In the genomic region with DNA sequence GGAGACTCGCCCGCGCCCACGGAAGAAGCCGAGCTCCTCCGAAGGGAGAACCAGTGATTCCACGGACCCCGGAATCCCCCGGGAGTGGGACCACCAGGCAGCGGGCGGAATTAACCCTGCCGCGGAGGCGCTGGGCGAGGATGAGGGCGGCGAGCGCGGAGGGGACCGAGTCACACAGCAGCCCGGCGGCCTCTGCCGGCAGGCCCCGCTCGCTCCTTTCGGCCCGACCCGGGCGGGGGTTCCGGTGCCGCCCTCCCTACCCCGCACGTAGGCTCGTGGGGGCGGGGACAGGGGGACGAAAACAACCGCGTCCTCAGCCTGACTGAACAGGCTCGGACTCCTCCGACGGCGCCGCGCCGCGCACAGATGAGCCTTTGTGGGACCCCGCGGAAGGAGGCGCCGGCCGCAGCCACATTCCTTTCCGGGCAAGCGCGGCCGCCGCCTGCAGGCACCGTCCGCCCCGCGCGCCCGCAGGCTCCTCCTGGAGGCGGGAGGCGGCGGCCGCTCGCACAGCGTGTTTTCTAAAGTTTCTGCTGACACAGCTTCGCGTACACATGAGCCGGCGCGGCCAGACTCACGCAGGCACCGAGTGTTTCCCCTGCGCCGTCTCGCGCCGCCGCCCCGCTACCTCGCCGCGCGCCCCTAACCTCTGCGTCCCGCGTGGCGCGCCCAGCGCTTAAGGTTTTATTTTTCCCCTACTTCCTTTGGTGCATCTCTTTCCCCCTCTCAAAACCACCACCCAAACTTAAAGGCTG, we compare ENCODE assay signal across 1 cellular context.
TF ChIP-seq lines count a peak whose summit lies in the region.

No MANE protein-coding gene starts in this region.

TF ChIP-seq in GM12878, 131 proteins besides CTCF, POLR2A, EP300 and RAD21 (continued from another document and continues in another):
- TF ChIP-seq ELK1 (IDR thresholded peaks at IDR 0.05; ENCODE audit: low read depth, low read length), result no peak; the same call in 1 of the 2 replicates
- peak; percentile 33 for TF ChIP-seq CREM (IDR thresholded peaks at IDR 0.05; ENCODE audit: low read depth)
- 0 out of 2 replicates have a peak, but pooled peaks have one; percentile 16 for TF ChIP-seq CBX5 (IDR thresholded peaks at IDR 0.05; ENCODE audit: low read depth)
- no peak for TF ChIP-seq FOXK2 (IDR thresholded peaks at IDR 0.05)
- TF ChIP-seq PKNOX1 (IDR thresholded peaks at IDR 0.05), result no peak
- TF ChIP-seq SIN3A (IDR thresholded peaks at IDR 0.05; ENCODE audit: low read depth, low read length), result peak; percentile 75
- TF ChIP-seq TAF1 (IDR thresholded peaks at IDR 0.05; ENCODE audit: borderline replicate concordance, low read depth, low read length), result peak; percentile 62; the same call in 1 of the 2 replicates
- no peak for TF ChIP-seq KAT2A (conservative IDR thresholded peaks at IDR 0.05; ENCODE audit: control insufficient read depth, low read depth, low read length)
- peak; percentile 74 for TF ChIP-seq ZNF687 (IDR thresholded peaks at IDR 0.05)
- TF ChIP-seq POLR2AphosphoS5 (IDR thresholded peaks at IDR 0.05; ENCODE audit: low read length), result peak; percentile 95
- TF ChIP-seq IKZF1 (conservative IDR thresholded peaks at IDR 0.05), result peak; percentile 86
- TF ChIP-seq KLF5 (IDR thresholded peaks at IDR 0.05; ENCODE audit: partially characterized antibody), result peak; percentile 18
- TF ChIP-seq MYB (IDR thresholded peaks at IDR 0.05; ENCODE audit: borderline replicate concordance, low read depth, low read length), result no peak
- no peak for TF ChIP-seq NR2C1 (IDR thresholded peaks at IDR 0.05)
- peak; percentile 3; the same call in 1 of the 2 replicates for TF ChIP-seq MLLT1 (IDR thresholded peaks at IDR 0.05)
- TF ChIP-seq, protein P1, sequence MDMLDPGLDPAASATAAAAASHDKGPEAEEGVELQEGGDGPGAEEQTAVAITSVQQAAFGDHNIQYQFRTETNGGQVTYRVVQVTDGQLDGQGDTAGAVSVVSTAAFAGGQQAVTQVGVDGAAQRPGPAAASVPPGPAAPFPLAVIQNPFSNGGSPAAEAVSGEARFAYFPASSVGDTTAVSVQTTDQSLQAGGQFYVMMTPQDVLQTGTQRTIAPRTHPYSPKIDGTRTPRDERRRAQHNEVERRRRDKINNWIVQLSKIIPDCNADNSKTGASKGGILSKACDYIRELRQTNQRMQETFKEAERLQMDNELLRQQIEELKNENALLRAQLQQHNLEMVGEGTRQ (IDR thresholded peaks at IDR 0.05; ENCODE audit: borderline replicate concordance, low read depth, low read length), result no peak
- TF ChIP-seq, protein P2, sequence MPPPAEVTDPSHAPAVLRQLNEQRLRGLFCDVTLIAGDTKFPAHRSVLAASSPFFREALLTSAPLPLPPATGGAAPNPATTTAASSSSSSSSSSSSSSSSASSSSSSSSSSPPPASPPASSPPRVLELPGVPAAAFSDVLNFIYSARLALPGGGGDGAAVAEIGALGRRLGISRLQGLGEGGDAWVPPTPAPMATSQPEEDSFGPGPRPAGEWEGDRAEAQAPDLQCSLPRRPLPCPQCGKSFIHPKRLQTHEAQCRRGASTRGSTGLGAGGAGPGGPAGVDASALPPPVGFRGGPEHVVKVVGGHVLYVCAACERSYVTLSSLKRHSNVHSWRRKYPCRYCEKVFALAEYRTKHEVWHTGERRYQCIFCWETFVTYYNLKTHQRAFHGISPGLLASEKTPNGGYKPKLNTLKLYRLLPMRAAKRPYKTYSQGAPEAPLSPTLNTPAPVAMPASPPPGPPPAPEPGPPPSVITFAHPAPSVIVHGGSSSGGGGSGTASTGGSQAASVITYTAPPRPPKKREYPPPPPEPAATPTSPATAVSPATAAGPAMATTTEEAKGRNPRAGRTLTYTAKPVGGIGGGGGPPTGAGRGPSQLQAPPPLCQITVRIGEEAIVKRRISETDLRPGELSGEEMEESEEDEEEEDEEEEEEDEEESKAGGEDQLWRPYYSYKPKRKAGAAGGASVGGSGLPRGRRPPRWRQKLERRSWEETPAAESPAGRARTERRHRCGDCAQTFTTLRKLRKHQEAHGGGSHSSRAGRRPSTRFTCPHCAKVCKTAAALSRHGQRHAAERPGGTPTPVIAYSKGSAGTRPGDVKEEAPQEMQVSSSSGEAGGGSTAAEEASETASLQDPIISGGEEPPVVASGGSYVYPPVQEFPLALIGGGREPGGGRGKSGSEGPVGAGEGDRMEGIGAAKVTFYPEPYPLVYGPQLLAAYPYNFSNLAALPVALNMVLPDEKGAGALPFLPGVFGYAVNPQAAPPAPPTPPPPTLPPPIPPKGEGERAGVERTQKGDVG (CRISPR knock-in tag; IDR thresholded peaks at IDR 0.05), result no peak
- no peak for TF ChIP-seq JUND (IDR thresholded peaks at IDR 0.05; ENCODE audit: low read depth, low read length)
- TF ChIP-seq CBFB (IDR thresholded peaks at IDR 0.05; ENCODE audit: low read depth), result peak; percentile 20; the same call in 1 of the 2 replicates
- peak in 1 of 2 experiments; percentile 54; a peak in 1 of 3 replicates for TF ChIP-seq EGR1 (IDR thresholded peaks at IDR 0.05; ENCODE audit: borderline replicate concordance in 1 of 2, low read depth in 2 of 2, low read length in 2 of 2)
- TF ChIP-seq POU2F2 (IDR thresholded peaks at IDR 0.05; ENCODE audit: borderline replicate concordance, low read depth, low read length), result peak; percentile 38; the same call in 1 of the 3 replicates
- TF ChIP-seq YBX1 (IDR thresholded peaks at IDR 0.05), result no peak
- no peak for TF ChIP-seq JUNB (IDR thresholded peaks at IDR 0.05)
- peak; percentile 71 for TF ChIP-seq SMAD1 (IDR thresholded peaks at IDR 0.05; ENCODE audit: low read depth, partially characterized antibody)
- no peak for TF ChIP-seq NFYA (IDR thresholded peaks at IDR 0.05; ENCODE audit: borderline replicate concordance, low read depth, low read length)
- no peak for TF ChIP-seq SUPT20H (IDR thresholded peaks at IDR 0.05; ENCODE audit: borderline replicate concordance, control insufficient read depth, low read depth, low read length)
- no peak; the same call in 1 of the 2 replicates for TF ChIP-seq GABPA (IDR thresholded peaks at IDR 0.05; ENCODE audit: low read depth)
- TF ChIP-seq LARP7 (IDR thresholded peaks at IDR 0.05), result peak; percentile 82
- TF ChIP-seq MYC (IDR thresholded peaks at IDR 0.05; ENCODE audit: insufficient read depth, insufficient read length, insufficient replicate concordance, low read length, severe bottlenecking), result peak; percentile 15
- TF ChIP-seq PAX8 (IDR thresholded peaks at IDR 0.05), result no peak
- no peak for TF ChIP-seq HDAC2 (IDR thresholded peaks at IDR 0.05)
- no peak for TF ChIP-seq REST (IDR thresholded peaks at IDR 0.05; ENCODE audit: low read depth, low read length)
- TF ChIP-seq SP1 (IDR thresholded peaks at IDR 0.05; ENCODE audit: low read depth, low read length), result no peak
- no peak for TF ChIP-seq ZNF384 (IDR thresholded peaks at IDR 0.05; ENCODE audit: borderline replicate concordance, low read depth, low read length)
- no peak for TF ChIP-seq ESRRA (IDR thresholded peaks at IDR 0.05; ENCODE audit: low read length)
- TF ChIP-seq IKZF2 (IDR thresholded peaks at IDR 0.05), result peak; percentile 62 to 70
- 0 out of 2 replicates have a peak, but pooled peaks have one; percentile 4 for TF ChIP-seq NRF1 (conservative IDR thresholded peaks at IDR 0.05; ENCODE audit: low read depth, low read length)
- TF ChIP-seq RCOR1 (conservative IDR thresholded peaks at IDR 0.05; ENCODE audit: low read depth, low read length), result no peak
- peak; percentile 41; the same call in 1 of the 2 replicates for TF ChIP-seq SMARCA5 (IDR thresholded peaks at IDR 0.05)
- peak; percentile 42; the same call in 1 of the 2 replicates for TF ChIP-seq CREB1 (IDR thresholded peaks at IDR 0.05; ENCODE audit: low read depth)
- no peak for TF ChIP-seq FOS (IDR thresholded peaks at IDR 0.05; ENCODE audit: borderline replicate concordance, extremely low read depth, insufficient read length)
- TF ChIP-seq RELA (IDR thresholded peaks at IDR 0.05; ENCODE audit: borderline replicate concordance, partially characterized antibody), result no peak
- TF ChIP-seq SUZ12 (IDR thresholded peaks at IDR 0.05; ENCODE audit: unreplicated experiment), result no peak
- no peak for TF ChIP-seq MTA3 (IDR thresholded peaks at IDR 0.05; ENCODE audit: borderline replicate concordance, low read length)
- TF ChIP-seq RAD51 (IDR thresholded peaks at IDR 0.05), result no peak
